In genomic region chr3:100602506-100603444, GRCh38 we compare ENCODE assay signal across 8 cellular contexts. TPM values are rescaled to one million over a fixed set of nuclear protein-coding genes. Genes with fewer than 3 reads are reported as not detected.
DNase-seq lines count a peak whose midpoint lies in the region; ATAC-seq and TF ChIP-seq lines count a peak whose summit lies in the region.

No MANE protein-coding gene starts in this region.

- H3K4me3 ChIP-seq in fibroblast of lung (replicated peaks in 1 of 4; ENCODE audit: control extremely low read depth in 1 of 4, insufficient read depth in 1 of 4, low read depth in 3 of 4, low read length in 4 of 4) (peak overlapping the region in 1 of 4 experiments; percentile 25), subcutaneous abdominal adipose tissue (ENCODE audit: low read depth in 1 of 5, low read length in 5 of 5) (peak overlapping the region in 3 of 5 donors; percentile 27 to 40 (median 35))

- H3K9me3 Mint-ChIP-seq in activated CD4-positive, alpha-beta T cell treated with anti-CD3 and anti-CD28 coated beads, Interleukin-2, amount 10 ng/mL, durations not matched to agents 7 days and 5 days: peaks cover 14% of the 10 kb centered on the region

- H3K27ac Mint-ChIP-seq in activated CD4-positive, alpha-beta T cell treated with anti-CD3 and anti-CD28 coated beads, Interleukin-2, amount 10 ng/mL, durations not matched to agents 7 days and 5 days: peak overlapping the region; percentile 81

- DNase-seq in activated CD4-positive, alpha-beta T cell treated with anti-CD3 and anti-CD28 coated beads, Interleukin-2, amount 10 ng/mL, durations not matched to agents 7 days and 5 days: no peak
- DNase-seq in activated CD4-positive, alpha-beta T cell treated with anti-CD3 and anti-CD28 coated beads, Interleukin-2, amount 50 U/mL, for 1 hour: no peak
- DNase-seq in RPMI7951 (ENCODE audit: low read depth) (peak; percentile 38), fibroblast of lung (ENCODE audit: low read depth in 2 of 2) (peak; percentile 18 to 39), C1 segment of cervical spinal cord (lab: John Stamatoyannopoulos, UW) (no peak), hypothalamus (lab: John Stamatoyannopoulos, UW) (no peak)

- no peaks in the 10 kb centered on the region for H3K79me2 ChIP-seq in fibroblast of lung (ENCODE audit: control insufficient read depth, insufficient read depth, low read length)

- no peaks in the 10 kb centered on the region for H3K36me3 ChIP-seq in fibroblast of lung (ENCODE audit: control insufficient read depth, insufficient read depth, low read length)
- no peaks in the 10 kb centered on the region for H3K36me3 ChIP-seq in subcutaneous abdominal adipose tissue (ENCODE audit: control insufficient read depth in 5 of 5, insufficient read depth in 5 of 5, low read length in 5 of 5)

- CTCF ChIA-PET in activated CD4-positive, alpha-beta T cell treated with anti-CD3 and anti-CD28 coated beads, Interleukin-2, amount 10 ng/mL, durations not matched to agents 7 days and 5 days (lab: Charles Lee): interaction anchor here (1.0 to 1.4 kb wide), 3 partner anchors 21 to 298 kb away, joined by 3 read pairs; no protein-coding TSS in a partner anchor

- TF ChIP-seq CTCF in fibroblast of lung (conservative IDR thresholded peaks at IDR 0.05 in 1 of 2, IDR thresholded peaks at IDR 0.05 in 1 of 2; ENCODE audit: low read depth in 1 of 2, low read length in 2 of 2): no peak

- H3K27me3 ChIP-seq in fibroblast of lung (ENCODE audit: control insufficient read depth, insufficient read depth, low read length): no peaks in the 10 kb centered on the region
- peaks cover 0 to 3% (median 0%) of the 10 kb centered on the region in 5 donors for H3K27me3 ChIP-seq in subcutaneous abdominal adipose tissue (ENCODE audit: control insufficient read depth in 5 of 5, insufficient read depth in 4 of 5, low read length in 5 of 5)

- H3K27ac ChIP-seq in fibroblast of lung (ENCODE audit: insufficient read depth, low read length): no peak overlapping the region
- H3K27ac ChIP-seq in subcutaneous abdominal adipose tissue (ENCODE audit: low read depth, low read length): no peak overlapping the region

- H2AFZ ChIP-seq in fibroblast of lung (ENCODE audit: low read length): peak overlapping the region; percentile 6

- H3K4me2 ChIP-seq in fibroblast of lung (ENCODE audit: extremely low read depth, insufficient read depth, low read length): peak overlapping the region; percentile 34

- H3K9ac ChIP-seq in fibroblast of lung (ENCODE audit: insufficient read depth, low read length) (no peak overlapping the region), subcutaneous abdominal adipose tissue (ENCODE audit: low read length in 5 of 5) (no peak overlapping the region)

- H3K9me3 ChIP-seq in fibroblast of lung (ENCODE audit: control insufficient read depth, insufficient read depth, low read depth, low read length) (no peaks in the 10 kb centered on the region), subcutaneous abdominal adipose tissue (ENCODE audit: control insufficient read depth in 5 of 5, low read length in 5 of 5) (no peaks in the 10 kb centered on the region)

- peak; percentile 55 for ATAC-seq in HG03025 (IDR thresholded peaks at IDR 0.05; ENCODE audit: low FRiP score, unreplicated experiment)

- peak overlapping the region; percentile 63 for H3K4me3 Mint-ChIP-seq in activated CD4-positive, alpha-beta T cell treated with anti-CD3 and anti-CD28 coated beads, Interleukin-2, amount 10 ng/mL, durations not matched to agents 7 days and 5 days

- peaks cover 10% of the 10 kb centered on the region for H3K36me3 Mint-ChIP-seq in activated CD4-positive, alpha-beta T cell treated with anti-CD3 and anti-CD28 coated beads, Interleukin-2, amount 10 ng/mL, durations not matched to agents 7 days and 5 days (ENCODE audit: low read depth)

- H4K20me1 ChIP-seq in fibroblast of lung (ENCODE audit: control insufficient read depth, extremely low read depth, insufficient read depth, low read length): no peaks in the 10 kb centered on the region

- POLR2A ChIA-PET in activated CD4-positive, alpha-beta T cell treated with anti-CD3 and anti-CD28 coated beads, Interleukin-2, amount 10 ng/mL, durations not matched to agents 7 days and 5 days (lab: Charles Lee): interaction anchor here (0.5 kb wide), 1 partner anchor 902 kb away, joined by 13 read pairs; no protein-coding TSS in a partner anchor

- no peaks in the 10 kb centered on the region for H3K4me1 ChIP-seq in fibroblast of lung (ENCODE audit: control insufficient read depth, extremely low read depth, insufficient read depth, low read length)
- H3K4me1 ChIP-seq in subcutaneous abdominal adipose tissue (ENCODE audit: control insufficient read depth in 5 of 5, insufficient read depth in 5 of 5, low read length in 5 of 5): peaks cover 0 to 11% (median 6%) of the 10 kb centered on the region in 5 donors

- peaks cover 53% of the 10 kb centered on the region for H3K4me1 Mint-ChIP-seq in activated CD4-positive, alpha-beta T cell treated with anti-CD3 and anti-CD28 coated beads, Interleukin-2, amount 10 ng/mL, durations not matched to agents 7 days and 5 days

- H3K27me3 Mint-ChIP-seq in activated CD4-positive, alpha-beta T cell treated with anti-CD3 and anti-CD28 coated beads, Interleukin-2, amount 10 ng/mL, durations not matched to agents 7 days and 5 days: peaks cover 17% of the 10 kb centered on the region

RNA-seq across cellular contexts. Expression of gene ADGRG7, which starts 6.6 kb away (rescaled TPM):
- not detected for total RNA-seq in activated CD4-positive, alpha-beta T cell treated with anti-CD3 and anti-CD28 coated beads, Interleukin-2, amount 10 ng/mL, durations not matched to agents 7 days and 5 days
- not detected in 2 replicates for total RNA-seq in RPMI7951 (2014; rRNA removed; shearing (Covaris generic))
- not detected in 2 replicates for total RNA-seq in fibroblast of lung
- polyA plus RNA-seq in fibroblast of lung: not detected in 2 replicates
- polyA plus RNA-seq in fibroblast of lung (2012): not detected in 2 replicates
- polyA minus RNA-seq in fibroblast of lung (ENCODE audit: low replicate concordance): not detected in 2 replicates

Comparison
In these comparisons a context has a peak if more than half of its experiments do, and no peak if none do; other contexts are left out.
1. DNase-seq: peak in RPMI7951 (single experiment) and fibroblast of lung (2 of 2); none in activated CD4-positive, alpha-beta T cell treated with anti-CD3 and anti-CD28 coated beads, Interleukin-2, amount 10 ng/mL, durations not matched to agents 7 days and 5 days (single experiment), activated CD4-positive, alpha-beta T cell treated with anti-CD3 and anti-CD28 coated beads, Interleukin-2, amount 50 U/mL, for 1 hour (single experiment), C1 segment of cervical spinal cord (0 of 14) and hypothalamus (0 of 51).